In the genomic region with DNA sequence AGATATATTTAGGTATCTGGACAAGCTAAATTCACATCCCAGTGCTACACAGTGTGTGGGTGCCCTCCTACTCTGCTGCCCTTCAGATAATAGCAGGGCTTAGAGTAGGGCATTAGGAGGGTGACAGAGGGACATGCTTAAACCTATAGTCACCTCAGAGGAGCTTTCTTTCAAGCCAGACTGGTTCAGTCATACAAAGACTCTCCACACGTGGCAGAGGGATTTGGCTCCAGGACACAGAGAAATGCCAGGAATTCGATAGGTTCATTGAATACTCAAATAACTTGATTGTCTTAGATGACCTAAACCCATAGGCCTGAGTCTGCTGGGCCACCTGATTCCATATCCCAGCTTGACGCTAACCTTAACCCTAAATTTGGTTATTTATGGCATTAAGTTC, we compare ENCODE assay signal across 21 cellular contexts.
"Had no signal": no experiment of that assay in that cellular context is flagged by ENCODE, and none has a peak within 500 bp of the region (broad histone marks: within the 10 kb centered on the region; RNA-seq: fewer than 3 reads in every experiment).

No MANE protein-coding gene starts in this region.

- DNase-seq: cortex of kidney; foreskin fibroblast; gastrocnemius medialis; head of caudate nucleus; hippocampal formation; kidney; mucosa of descending colon; naive B cell; nucleus accumbens; stimulated activated CD4-positive, alpha-beta T cell treated with anti-CD3 and anti-CD28 coated beads, Interleukin-12 subunit alpha, Interleukin-12 subunit beta, amount 100 ng/mL, for 4 hours; stimulated activated CD4-positive, alpha-beta T cell treated with anti-CD3 and anti-CD28 coated beads, Interleukin-1b, Interleukin-23, amount 100 ng/mL, for 48 hours; stimulated activated CD4-positive, alpha-beta T cell treated with anti-CD3 and anti-CD28 coated beads, Interleukin-4, amount 100 ng/mL, for 1 hour; stimulated activated CD8-positive, alpha-beta memory T cell treated with anti-CD3 and anti-CD28 coated beads, Interleukin-4, amount 100 ng/mL, for 48 hours; stimulated activated naive CD4-positive, alpha-beta T cell; stimulated activated naive CD8-positive, alpha-beta T cell treated with anti-CD3 and anti-CD28 coated beads, Interleukin-15, amount 100 ng/mL, for 72 hours had no signal

- H3K4me3 ChIP-seq: gastrocnemius medialis, lung, mucosa of descending colon, prostate gland, right atrium auricular region, smooth muscle cell, suprapubic skin had no signal

- H3K4me1 ChIP-seq: gastrocnemius medialis, prostate gland, right atrium auricular region, suprapubic skin had no signal

- H3K27ac ChIP-seq: epithelial cell of prostate, gastrocnemius medialis, prostate gland, right atrium auricular region, suprapubic skin had no signal

- H3K4me2 ChIP-seq: smooth muscle cell had no signal

- H3K9me3 ChIP-seq: gastrocnemius medialis, mucosa of descending colon, prostate gland, right atrium auricular region, suprapubic skin had no signal

- H3K36me3 ChIP-seq: gastrocnemius medialis, prostate gland, right atrium auricular region, suprapubic skin had no signal

- H3K27me3 ChIP-seq: gastrocnemius medialis, right atrium auricular region, suprapubic skin had no signal

- FAIRE-seq: kidney had no signal
